Comparison of ENCODE assay signal across 8 cellular contexts in the genomic region with DNA sequence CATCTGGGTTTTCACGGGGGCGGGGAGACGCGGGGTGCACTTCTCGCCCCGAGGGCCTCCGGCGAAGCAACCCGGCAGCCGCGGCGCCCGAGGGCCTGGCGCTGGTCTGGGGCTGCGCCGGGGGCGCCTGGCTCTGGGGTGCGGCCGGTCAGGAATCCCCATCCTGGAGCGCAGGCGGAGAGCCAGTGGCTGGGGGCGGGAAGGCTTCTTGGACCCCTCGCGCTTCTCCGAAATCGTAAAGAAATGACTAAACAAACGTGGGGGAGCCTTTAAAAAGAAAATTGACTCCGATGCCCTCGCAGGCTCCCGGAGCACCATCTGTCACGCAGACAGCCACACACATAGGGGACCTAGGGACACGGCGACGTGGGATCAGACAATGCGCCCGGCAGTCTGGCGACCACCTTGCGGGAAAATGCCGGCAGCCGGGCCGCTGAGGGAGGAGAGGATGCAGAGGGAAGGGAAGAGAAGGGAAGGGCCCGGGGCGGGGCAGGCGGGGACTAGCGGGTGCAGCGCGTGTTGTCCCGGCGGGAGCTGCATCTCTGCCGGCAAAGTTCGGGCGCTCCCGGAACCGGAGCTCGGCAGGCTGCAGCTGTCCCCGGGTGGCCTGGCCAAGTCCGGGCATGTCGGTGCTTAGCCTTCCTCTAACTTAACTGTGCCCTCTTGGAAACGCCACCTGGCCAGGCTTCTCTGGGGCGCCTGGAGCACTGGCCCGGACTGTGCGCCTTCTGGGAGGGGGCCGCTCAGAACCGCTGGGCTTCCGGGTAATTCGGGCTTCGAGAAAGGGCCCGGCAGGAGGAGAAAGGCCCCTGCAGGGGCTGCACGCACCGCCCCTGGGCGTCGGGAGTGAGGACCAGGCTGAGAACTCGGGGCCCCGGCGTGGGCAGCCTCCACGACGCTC. TPM values are rescaled to one million over a fixed set of nuclear protein-coding genes. Genes with fewer than 3 reads are reported as not detected.
DNase-seq lines count a peak whose midpoint lies in the region; ATAC-seq and TF ChIP-seq lines count a peak whose summit lies in the region.

No MANE protein-coding gene starts in this region.

- H3K4me1 ChIP-seq in IMR-90 (ENCODE audit: control insufficient read depth, insufficient read depth, low read length) = peaks cover 2% of the 10 kb centered on the region; the same call in 1 of the 2 replicates

- no peak overlapping the region for H3K56ac ChIP-seq in IMR-90 (ENCODE audit: extremely low read depth, insufficient read depth, low read length)

- no peaks in the 10 kb centered on the region for H3K9me1 ChIP-seq in IMR-90 (ENCODE audit: insufficient read depth, low read length)

- H2BK120ac ChIP-seq in IMR-90 (ENCODE audit: low read depth, low read length) = peak overlapping the region; percentile 32; the same call in 1 of the 2 replicates

- H3K9me3 Mint-ChIP-seq in stimulated activated naive B cell treated with anti-CD40 and anti-IgM and Interleukin-4, amounts not matched to agents 10 μg/mL and 1 μg/mL and 100 μg/mL, for 72 hours = peaks cover 1 to 2% of the 10 kb centered on the region in 2 donors

- peak; percentile 86 for DNase-seq in COLO668 (lab: John Stamatoyannopoulos, UW; ENCODE audit: unreplicated experiment)
- DNase-seq in IMR-90 = no peak
- no peak for DNase-seq in brain microvascular endothelial cell
- no peak for DNase-seq in kidney epithelial cell (ENCODE audit: low read depth)
- DNase-seq in stimulated activated naive B cell treated with anti-CD40 and anti-IgM and Interleukin-4, amounts not matched to agents 10 μg/mL and 1 μg/mL and 100 μg/mL, for 72 hours = no peak
- no peak for DNase-seq in NAMALWA (ENCODE audit: low spot score)

- dilution Hi-C loops in IMR-90 (cut with HindIII; ENCODE audit: low sequenced_read_pairs, unreplicated experiment) = no loop called here

- no peak overlapping the region for H3K9ac ChIP-seq in IMR-90 (ENCODE audit: low read depth, low read length)

- H4K5ac ChIP-seq in IMR-90 (ENCODE audit: low read depth, low read length) = no peak overlapping the region

- no peaks in the 10 kb centered on the region for H3K79me1 ChIP-seq in IMR-90 (ENCODE audit: low read depth in 1 of 2, low read length in 2 of 2)

- no peak overlapping the region for H3K14ac ChIP-seq in IMR-90 (replicated peaks; ENCODE audit: low read depth, low read length)

- peak overlapping the region; percentile 44; the same call in 1 of the 2 replicates for H3K4me2 ChIP-seq in IMR-90 (ENCODE audit: low read depth, low read length)

- no peaks in the 10 kb centered on the region for H3K36me3 ChIP-seq in IMR-90 (ENCODE audit: control insufficient read depth, insufficient read depth, low read length)
- H3K36me3 ChIP-seq in brain microvascular endothelial cell (replicated peaks) = no peaks in the 10 kb centered on the region
- no peaks in the 10 kb centered on the region for H3K36me3 ChIP-seq in kidney epithelial cell (ENCODE audit: control insufficient read depth, insufficient read depth, low read length)

- POLR2A ChIA-PET in IMR-90 (lab: Charles Lee; ENCODE audit: unreplicated experiment) = interaction anchor here (0.6 kb wide), 1 partner anchor 62 kb away, joined by 3 read pairs; no protein-coding TSS in a partner anchor

- H2AK9ac ChIP-seq in IMR-90 (replicated peaks; ENCODE audit: low read depth, low read length, poor library complexity) = no peak overlapping the region

- H3K9me3 ChIP-seq in IMR-90 (ENCODE audit: control insufficient read depth, insufficient read depth, low read length) = peaks cover 3% of the 10 kb centered on the region; the same call in 1 of the 2 replicates

- H3K27ac Mint-ChIP-seq in stimulated activated naive B cell treated with anti-CD40 and anti-IgM and Interleukin-4, amounts not matched to agents 10 μg/mL and 1 μg/mL and 100 μg/mL, for 72 hours = peak overlapping the region; percentile 90

- TF ChIP-seq RAD21 in IMR-90 (IDR thresholded peaks at IDR 0.05; ENCODE audit: low read length) = no peak

- H3K36me3 Mint-ChIP-seq in stimulated activated naive B cell treated with anti-CD40 and anti-IgM and Interleukin-4, amounts not matched to agents 10 μg/mL and 1 μg/mL and 100 μg/mL, for 72 hours = no peaks in the 10 kb centered on the region

- H3K4ac ChIP-seq in IMR-90 (ENCODE audit: low read depth, low read length) = no peak overlapping the region

- peaks cover 4 to 7% of the 10 kb centered on the region in 2 donors for H3K4me1 Mint-ChIP-seq in stimulated activated naive B cell treated with anti-CD40 and anti-IgM and Interleukin-4, amounts not matched to agents 10 μg/mL and 1 μg/mL and 100 μg/mL, for 72 hours

- H3K4me3 ChIP-seq in IMR-90 (ENCODE audit: insufficient read depth, low read depth, low read length) = peak overlapping the region; percentile 28; the same call in 1 of the 2 replicates
- H3K4me3 ChIP-seq in brain microvascular endothelial cell (ENCODE audit: low read depth, low read length) = peak overlapping the region; percentile 18
- peak overlapping the region; percentile 22 for H3K4me3 ChIP-seq in kidney epithelial cell (ENCODE audit: low read depth, low read length)

- no peak for TF ChIP-seq CTCF in IMR-90 (conservative IDR thresholded peaks at IDR 0.05; ENCODE audit: low read depth, low read length)
- TF ChIP-seq CTCF in brain microvascular endothelial cell (IDR thresholded peaks at IDR 0.05; ENCODE audit: low read depth, low read length, missing control alignments) = no peak
- no peak for TF ChIP-seq CTCF in kidney epithelial cell (IDR thresholded peaks at IDR 0.05; ENCODE audit: insufficient read depth, low read length, poor library complexity, severe bottlenecking)

- H2BK5ac ChIP-seq in IMR-90 (ENCODE audit: low read depth, low read length, poor library complexity, severe bottlenecking) = no peak overlapping the region

- H3K27me3 Mint-ChIP-seq in stimulated activated naive B cell treated with anti-CD40 and anti-IgM and Interleukin-4, amounts not matched to agents 10 μg/mL and 1 μg/mL and 100 μg/mL, for 72 hours = peaks cover 47 to 68% of the 10 kb centered on the region in 2 donors

- H3K4me3 Mint-ChIP-seq in stimulated activated naive B cell treated with anti-CD40 and anti-IgM and Interleukin-4, amounts not matched to agents 10 μg/mL and 1 μg/mL and 100 μg/mL, for 72 hours = peak overlapping the region; percentile 75 to 76

- ATAC-seq in IMR-90 (ENCODE audit: low read depth) (peak; percentile 69), GM19351 (IDR thresholded peaks at IDR 0.05; ENCODE audit: unreplicated experiment) (no peak), HG02970 (IDR thresholded peaks at IDR 0.05; ENCODE audit: low FRiP score, unreplicated experiment) (no peak)
- no peak for ATAC-seq in stimulated activated naive B cell treated with anti-CD40 and anti-IgM and Interleukin-4, amounts not matched to agents 10 μg/mL and 1 μg/mL and 100 μg/mL, for 72 hours (replicated peaks)

- no peak overlapping the region for H2BK20ac ChIP-seq in IMR-90 (ENCODE audit: low read depth, low read length)

- peaks cover 60% of the 10 kb centered on the region for H3K27me3 ChIP-seq in IMR-90 (ENCODE audit: control insufficient read depth, insufficient read depth, low read length)
- H3K27me3 ChIP-seq in brain microvascular endothelial cell (replicated peaks) = peaks cover 72% of the 10 kb centered on the region
- H3K27me3 ChIP-seq in kidney epithelial cell (ENCODE audit: control insufficient read depth, insufficient read depth, low read length) = peaks cover 56% of the 10 kb centered on the region

- H4K20me1 ChIP-seq in IMR-90 (ENCODE audit: insufficient read depth, low read length) = no peaks in the 10 kb centered on the region

- no peak overlapping the region for H4K8ac ChIP-seq in IMR-90 (ENCODE audit: low read depth in 2 of 2, low read length in 2 of 2)

- H4K91ac ChIP-seq in IMR-90 (ENCODE audit: insufficient read depth, low read depth, low read length) = no peak overlapping the region

- CTCF ChIA-PET in IMR-90 (lab: Yijun Ruan, JAX) = interaction anchor here (0.6 kb wide), 1 partner anchor 33 kb away, joined by 3 read pairs; no protein-coding TSS in a partner anchor

- no TSS peak for BruUV-seq in IMR-90 (replicated peaks; lab: Mats Ljungman, UMichigan)

- WGBS in IMR-90 (ENCODE audit: extremely low coverage in 2 of 2, insufficient read length in 1 of 2), 2 experiments = 2% methylated on average over 27 of the region's 77 CpGs; no CpG with 5 or more reads in 1 of the 2 experiments

- no peak overlapping the region for H2BK15ac ChIP-seq in IMR-90 (ENCODE audit: low read depth, low read length)

- intact Hi-C loops in IMR-90 (cut with micrococcal nuclease) = no loop called here

- H3K23ac ChIP-seq in IMR-90 (ENCODE audit: low read depth, low read length) = no peak overlapping the region

- H3K27ac ChIP-seq in IMR-90 (ENCODE audit: insufficient read depth, low read length) = no peak overlapping the region
- no peak overlapping the region for H3K27ac ChIP-seq in brain microvascular endothelial cell

- H3K18ac ChIP-seq in IMR-90 (ENCODE audit: low read depth, low read length) = no peak overlapping the region

- H2AK5ac ChIP-seq in IMR-90 (ENCODE audit: low read depth, low read length) = no peak overlapping the region

- H2AFZ ChIP-seq in IMR-90 (replicated peaks; ENCODE audit: low read length, poor library complexity) = peak overlapping the region; percentile 52

- no peak for TF ChIP-seq POLR2A in IMR-90 (IDR thresholded peaks at IDR 0.05; ENCODE audit: low read depth, low read length)

- in situ Hi-C loops in IMR-90 (cut with MboI; ENCODE audit: low sequenced_read_pairs) = no loop called here
- in situ Hi-C loops in brain microvascular endothelial cell (cut with HindIII; ENCODE audit: low pct_ligation_motif_present, low sequenced_read_pairs) = no loop called here

TF ChIP-seq in IMR-90, 13 proteins besides CTCF, POLR2A, EP300 and RAD21 (continues in another document):
- TF ChIP-seq MAFK (IDR thresholded peaks at IDR 0.05; ENCODE audit: low read depth, low read length) = no peak
- TF ChIP-seq, protein P1, sequence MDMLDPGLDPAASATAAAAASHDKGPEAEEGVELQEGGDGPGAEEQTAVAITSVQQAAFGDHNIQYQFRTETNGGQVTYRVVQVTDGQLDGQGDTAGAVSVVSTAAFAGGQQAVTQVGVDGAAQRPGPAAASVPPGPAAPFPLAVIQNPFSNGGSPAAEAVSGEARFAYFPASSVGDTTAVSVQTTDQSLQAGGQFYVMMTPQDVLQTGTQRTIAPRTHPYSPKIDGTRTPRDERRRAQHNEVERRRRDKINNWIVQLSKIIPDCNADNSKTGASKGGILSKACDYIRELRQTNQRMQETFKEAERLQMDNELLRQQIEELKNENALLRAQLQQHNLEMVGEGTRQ (IDR thresholded peaks at IDR 0.05; ENCODE audit: low read depth, low read length) = no peak
- TF ChIP-seq RFX5 (IDR thresholded peaks at IDR 0.05; ENCODE audit: low read depth, low read length) = no peak

RNA-seq across cellular contexts. Expression of a gene that starts 1.9 kb away (rescaled TPM):
- total RNA-seq in IMR-90 (2012; rRNA removed) (not detected in 2 replicates), kidney epithelial cell (0.14 and 0.38 TPM in 2 replicates)
- not detected in 2 replicates for polyA plus RNA-seq in IMR-90 (2012; rRNA removed)
- not detected in 2 replicates for polyA plus RNA-seq in IMR-90 (2012; cell fraction: cytosol; rRNA removed)
- polyA plus RNA-seq in IMR-90 (2012; cell fraction: nucleus; rRNA removed; ENCODE audit: low replicate concordance) = 0.01 TPM in 1 of 2 replicates, not detected in the other
